ENCODE assay signal across 1 cellular context in genomic region chr15:67130673-67131601, GRCh38.
TF ChIP-seq lines count a peak whose summit lies in the region.

No MANE protein-coding gene starts in this region.

TF ChIP-seq in GM23338, 12 proteins besides CTCF, POLR2A, EP300 and RAD21 (continued from another document):
- TF ChIP-seq ZNF462 (CRISPR knock-in tag; IDR thresholded peaks at IDR 0.05) (no peak), ZNF331 (CRISPR knock-in tag; IDR thresholded peaks at IDR 0.05; ENCODE audit: low read depth) (no peak), ZNF114 (CRISPR knock-in tag; IDR thresholded peaks at IDR 0.05) (no peak), STAT1 (IDR thresholded peaks at IDR 0.05; ENCODE audit: unreplicated experiment) (no peak), JUNB (IDR thresholded peaks at IDR 0.05; ENCODE audit: unreplicated experiment) (no peak), EZH2 (IDR thresholded peaks at IDR 0.05; ENCODE audit: low read depth, unreplicated experiment) (no peak), POLR2AphosphoS5 (IDR thresholded peaks at IDR 0.05; ENCODE audit: low read depth) (no peak)
